ENCODE assay signal across 1 cellular context in genomic region chr6:160110724-160111123, GRCh38.
TF ChIP-seq lines count a peak whose summit lies in the region.

No MANE protein-coding gene starts in this region.

TF ChIP-seq in WTC11, 78 proteins besides CTCF, POLR2A, EP300 and RAD21:
- TF ChIP-seq CBFB (CRISPR knock-in tag; IDR thresholded peaks at IDR 0.05; ENCODE audit: low read depth) = no peak
